In genomic region chr1:226304291-226304955, GRCh38 we compare ENCODE assay signal across 17 cellular contexts. TPM values are rescaled to one million over a fixed set of nuclear protein-coding genes. Genes with fewer than 3 reads are reported as not detected.
DNase-seq lines count a peak whose midpoint lies in the region; ATAC-seq and TF ChIP-seq lines count a peak whose summit lies in the region.
"Had no signal": no experiment of that assay in that cellular context is flagged by ENCODE, and none has a peak within 500 bp of the region (broad histone marks: within the 10 kb centered on the region; RNA-seq: fewer than 3 reads in every experiment).

No MANE protein-coding gene starts in this region.

- peak overlapping the region; percentile 36 for H3K27ac Mint-ChIP-seq in progenitor cell of endocrine pancreas

- H3K4me1 Mint-ChIP-seq in progenitor cell of endocrine pancreas (ENCODE audit: low read depth) = peaks cover 6% of the 10 kb centered on the region

- TF ChIP-seq CTCF in heart right ventricle (IDR thresholded peaks at IDR 0.05) = no peak
- TF ChIP-seq CTCF in progenitor cell of endocrine pancreas (IDR thresholded peaks at IDR 0.05; ENCODE audit: unreplicated experiment) = no peak

- H3K36me3 Mint-ChIP-seq in progenitor cell of endocrine pancreas (ENCODE audit: insufficient read depth) = no peaks in the 10 kb centered on the region

- H3K9me3 ChIP-seq in heart right ventricle (no peaks in the 10 kb centered on the region), right cardiac atrium (ENCODE audit: control insufficient read depth, low read length) (no peaks in the 10 kb centered on the region)

- ATAC-seq in heart right ventricle (no peak), right cardiac atrium (no peak), HG03460 (IDR thresholded peaks at IDR 0.05; ENCODE audit: unreplicated experiment) (no peak), GM18909 (IDR thresholded peaks at IDR 0.05; ENCODE audit: poor library complexity, unreplicated experiment) (no peak)
- ATAC-seq: PC-3 had no signal

- H3K4me3 Mint-ChIP-seq in progenitor cell of endocrine pancreas (ENCODE audit: low read depth) = no peak overlapping the region

- H3K36me3 ChIP-seq in heart right ventricle = peaks cover 0 to 14% (median 0%) of the 10 kb centered on the region in 9 donors

- intact Hi-C loops in heart right ventricle (cut with DNase I) (no loop called here), right cardiac atrium (cut with DNase I) (no loop called here)

- H3K4me1 ChIP-seq in heart right ventricle (peaks cover 0 to 35% (median 14%) of the 10 kb centered on the region in 9 donors), right cardiac atrium (ENCODE audit: control insufficient read depth, insufficient read depth, low read length) (no peaks in the 10 kb centered on the region)

- H3K4me3 ChIP-seq in heart right ventricle (no peak overlapping the region), right cardiac atrium (ENCODE audit: low read length) (no peak overlapping the region)

- H3K27ac ChIP-seq in heart right ventricle = peak overlapping the region in 6 of 10 donors; percentile 8 to 96 (median 77)
- no peak overlapping the region for H3K27ac ChIP-seq in right cardiac atrium (ENCODE audit: low read length)

- H3K27me3 Mint-ChIP-seq in progenitor cell of endocrine pancreas = no peaks in the 10 kb centered on the region
- H3K27me3 Mint-ChIP-seq: CD8-positive, alpha-beta memory T cell had no signal

- no peak for DNase-seq in heart right ventricle
- no peak for DNase-seq in right cardiac atrium
- peak; percentile 22 for DNase-seq in NCI-H69 (lab: John Stamatoyannopoulos, UW)
- peak; percentile 38 for DNase-seq in iPS DF 19.7 (ENCODE audit: low read depth, low spot score)
- DNase-seq in progenitor cell of endocrine pancreas (ENCODE audit: low spot score, unreplicated experiment) = no peak
- DNase-seq in DMS79 (lab: John Stamatoyannopoulos, UW) = no peak
- DNase-seq: CD8-positive, alpha-beta memory T cell; GOT3; Kasumi-1; NCI-H1417; NCI-H1930; NCI-H2227 treated with DMSO at 0.1 percent for 48 hours; NCI-H524 treated with DMSO at 0.1 percent for 48 hours; NK-92 treated with Interleukin-12 subunit alpha and Interleukin-12 subunit beta, amount 100 ng/mL, for 24 hours; PC-3 had no signal

- WGBS in heart right ventricle, 2 donors = 74 to 85% methylated on average over 4 of the region's 4 CpGs
- WGBS in right cardiac atrium = 88% methylated on average over 4 of the region's 4 CpGs

- no peaks in the 10 kb centered on the region for H3K27me3 ChIP-seq in heart right ventricle
- no peaks in the 10 kb centered on the region for H3K27me3 ChIP-seq in right cardiac atrium (ENCODE audit: control insufficient read depth, insufficient read depth)

- no peaks in the 10 kb centered on the region for H3K9me3 Mint-ChIP-seq in progenitor cell of endocrine pancreas (ENCODE audit: low read depth)
- H3K9me3 Mint-ChIP-seq: CD8-positive, alpha-beta memory T cell had no signal

RNA-seq across cellular contexts. Expression of gene LIN9, which starts 4.5 kb away (rescaled TPM):
- total RNA-seq in heart right ventricle (10 to 100 TPM in 9 of 10 donors, 1 to 10 TPM in 1; 7.9 to 25.6 (median 19.2) TPM), right cardiac atrium (1 to 10 TPM; 5.0 to 9.9 (median 7.4) TPM), progenitor cell of endocrine pancreas (8.2 and 8.6 TPM in 2 replicates)
- polyA plus RNA-seq in heart right ventricle (10 to 100 TPM in 1 of 2 donors, 1 to 10 TPM in 1; 5.8 to 17.5 TPM), right cardiac atrium (6.7 TPM)

Comparison
In these comparisons a context has a peak if more than half of its experiments do, and no peak if none do; other contexts are left out.
1. DNase-seq: peak in NCI-H69 (single experiment) and iPS DF 19.7 (single experiment); none in heart right ventricle (0 of 2), right cardiac atrium (0 of 3), progenitor cell of endocrine pancreas (single experiment) and DMS79 (single experiment).